In genomic region chr12:77384941-77385340, GRCh38 we compare ENCODE assay signal across 21 cellular contexts.
"Had no signal": no experiment of that assay in that cellular context is flagged by ENCODE, and none has a peak within 500 bp of the region (broad histone marks: within the 10 kb centered on the region; RNA-seq: fewer than 3 reads in every experiment).

No MANE protein-coding gene starts in this region.

- H3K4me1 Mint-ChIP-seq: activated CD4-positive, alpha-beta memory T cell treated with anti-CD3 and anti-CD28 coated beads, Interleukin-2, amount 10 ng/mL, durations not matched to agents 7 days and 5 days; activated naive CD8-positive, alpha-beta T cell treated with anti-CD3 and anti-CD28 coated beads, Interleukin-2, amount 10 ng/mL, durations not matched to agents 7 days and 5 days; endodermal cell; naive B cell; T-helper 17 cell had no signal

- H3K36me3 ChIP-seq: heart right ventricle, lower lobe of right lung, upper lobe of right lung had no signal

- H3K4me3 ChIP-seq: heart right ventricle, lower lobe of right lung, upper lobe of right lung had no signal

- H3K27ac ChIP-seq: heart right ventricle, lower lobe of right lung, upper lobe of right lung had no signal

- H3K27ac Mint-ChIP-seq: activated CD4-positive, alpha-beta memory T cell treated with anti-CD3 and anti-CD28 coated beads, Interleukin-2, amount 10 ng/mL, durations not matched to agents 7 days and 5 days; activated naive CD4-positive, alpha-beta T cell treated with anti-CD3 and anti-CD28 coated beads for 36 hours; activated naive CD8-positive, alpha-beta T cell treated with anti-CD3 and anti-CD28 coated beads, Interleukin-2, amount 10 ng/mL, durations not matched to agents 7 days and 5 days; activated T-cell treated with anti-CD3 and anti-CD28 coated beads, Interleukin-2, amount 50 U/mL, for 72 hours; endodermal cell; naive B cell; T-helper 17 cell had no signal

- DNase-seq: activated CD4-positive, alpha-beta memory T cell treated with anti-CD3 and anti-CD28 coated beads, Interleukin-2, amount 10 ng/mL, durations not matched to agents 7 days and 5 days; activated CD4-positive, alpha-beta T cell treated with anti-CD3 and anti-CD28 coated beads for 48 hours; activated effector memory CD4-positive, alpha-beta T cell treated with Interleukin-2 at 50 U/mL for 16 hours; activated naive CD4-positive, alpha-beta T cell treated with anti-CD3 and anti-CD28 coated beads for 36 hours; activated naive CD8-positive, alpha-beta T cell treated with anti-CD3 and anti-CD28 coated beads, Interleukin-2, amount 10 ng/mL, durations not matched to agents 7 days and 5 days; activated T-cell treated with anti-CD3 and anti-CD28 coated beads, Interleukin-2, amount 50 U/mL, for 72 hours; amniotic stem cell; cerebellar nuclear complex; cortex of kidney; endodermal cell; foreskin fibroblast; heart right ventricle; lower lobe of right lung; naive B cell; posterior cingulate gyrus; small intestine; stimulated activated CD4-positive, alpha-beta T cell treated with anti-CD3 and anti-CD28 coated beads, Interleukin-15, amount 100 ng/mL, for 24 hours; stimulated activated CD4-positive, alpha-beta T cell treated with anti-CD3 and anti-CD28 coated beads, Interleukin-2, amount 100 ng/mL, for 48 hours; stimulated activated naive CD4-positive, alpha-beta T cell treated with Interleukin-2 at 50 U/mL for 16 hours; T-helper 17 cell; upper lobe of right lung had no signal

- H3K27me3 Mint-ChIP-seq: activated CD4-positive, alpha-beta memory T cell treated with anti-CD3 and anti-CD28 coated beads, Interleukin-2, amount 10 ng/mL, durations not matched to agents 7 days and 5 days; activated naive CD8-positive, alpha-beta T cell treated with anti-CD3 and anti-CD28 coated beads, Interleukin-2, amount 10 ng/mL, durations not matched to agents 7 days and 5 days; naive B cell; T-helper 17 cell had no signal

- H3K9me3 Mint-ChIP-seq: activated CD4-positive, alpha-beta memory T cell treated with anti-CD3 and anti-CD28 coated beads, Interleukin-2, amount 10 ng/mL, durations not matched to agents 7 days and 5 days; activated naive CD4-positive, alpha-beta T cell treated with anti-CD3 and anti-CD28 coated beads for 36 hours; activated naive CD8-positive, alpha-beta T cell treated with anti-CD3 and anti-CD28 coated beads, Interleukin-2, amount 10 ng/mL, durations not matched to agents 7 days and 5 days; endodermal cell had no signal

- H3K36me3 Mint-ChIP-seq: activated naive CD8-positive, alpha-beta T cell treated with anti-CD3 and anti-CD28 coated beads, Interleukin-2, amount 10 ng/mL, durations not matched to agents 7 days and 5 days; naive B cell had no signal

- H3K4me3 Mint-ChIP-seq: activated CD4-positive, alpha-beta memory T cell treated with anti-CD3 and anti-CD28 coated beads, Interleukin-2, amount 10 ng/mL, durations not matched to agents 7 days and 5 days; activated naive CD4-positive, alpha-beta T cell treated with anti-CD3 and anti-CD28 coated beads for 36 hours; activated naive CD8-positive, alpha-beta T cell treated with anti-CD3 and anti-CD28 coated beads, Interleukin-2, amount 10 ng/mL, durations not matched to agents 7 days and 5 days; activated T-cell treated with anti-CD3 and anti-CD28 coated beads, Interleukin-2, amount 50 U/mL, for 72 hours; endodermal cell; naive B cell; T-helper 17 cell had no signal

- H3K9me3 ChIP-seq: heart right ventricle, lower lobe of right lung, upper lobe of right lung had no signal

- H3K27me3 ChIP-seq: heart right ventricle, upper lobe of right lung had no signal

- FAIRE-seq: small intestine had no signal

- H3K4me1 ChIP-seq: lower lobe of right lung, upper lobe of right lung had no signal
